1 cellular context compared by ENCODE assay signal in the genomic region with DNA sequence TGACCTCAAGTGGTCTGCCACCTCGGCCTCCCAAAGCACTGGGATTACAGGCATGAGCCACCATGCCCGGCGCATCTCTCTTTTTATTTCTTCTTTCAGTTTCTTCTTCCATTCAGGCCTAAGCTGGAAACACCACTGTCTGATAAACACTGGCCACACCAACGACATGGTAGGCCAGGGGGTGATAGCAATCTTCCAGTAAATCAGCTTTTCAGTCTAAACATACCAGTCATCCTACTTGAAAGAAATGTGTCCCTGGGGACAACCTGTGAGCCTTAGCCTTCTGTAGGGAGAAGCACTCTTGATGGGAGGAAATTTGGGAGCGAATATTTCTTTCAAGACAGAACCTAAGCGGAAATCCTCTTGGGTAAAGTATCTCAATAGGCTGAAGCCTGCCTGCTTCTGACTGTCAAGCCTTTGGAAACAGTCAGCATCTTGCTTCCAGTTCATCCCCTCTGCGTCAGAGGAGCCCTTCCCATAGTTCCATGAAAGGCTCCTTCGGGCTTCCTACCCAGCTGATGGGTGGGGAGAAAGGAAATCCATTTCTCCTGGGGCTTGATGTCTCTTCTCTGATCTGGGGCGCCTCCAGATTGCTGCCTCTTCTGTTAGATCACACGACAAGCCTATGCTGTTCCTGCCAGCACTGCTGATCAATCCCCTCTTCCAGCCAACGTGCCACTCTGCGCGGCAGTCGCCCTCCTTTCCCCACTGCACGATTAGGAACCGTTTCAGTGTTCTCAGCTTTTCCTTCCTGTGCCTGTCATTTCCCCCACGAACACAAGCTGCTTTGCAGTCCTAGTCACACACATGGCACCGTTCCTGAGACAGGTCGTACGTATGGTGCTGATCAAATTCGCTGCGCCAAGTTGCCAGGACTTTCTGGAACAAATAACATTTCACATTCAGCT.
TF ChIP-seq lines count a peak whose summit lies in the region.

No MANE protein-coding gene starts in this region.

TF ChIP-seq in GM23338, 12 proteins besides CTCF, POLR2A, EP300 and RAD21 (continued from another document):
- TF ChIP-seq, protein P1, sequence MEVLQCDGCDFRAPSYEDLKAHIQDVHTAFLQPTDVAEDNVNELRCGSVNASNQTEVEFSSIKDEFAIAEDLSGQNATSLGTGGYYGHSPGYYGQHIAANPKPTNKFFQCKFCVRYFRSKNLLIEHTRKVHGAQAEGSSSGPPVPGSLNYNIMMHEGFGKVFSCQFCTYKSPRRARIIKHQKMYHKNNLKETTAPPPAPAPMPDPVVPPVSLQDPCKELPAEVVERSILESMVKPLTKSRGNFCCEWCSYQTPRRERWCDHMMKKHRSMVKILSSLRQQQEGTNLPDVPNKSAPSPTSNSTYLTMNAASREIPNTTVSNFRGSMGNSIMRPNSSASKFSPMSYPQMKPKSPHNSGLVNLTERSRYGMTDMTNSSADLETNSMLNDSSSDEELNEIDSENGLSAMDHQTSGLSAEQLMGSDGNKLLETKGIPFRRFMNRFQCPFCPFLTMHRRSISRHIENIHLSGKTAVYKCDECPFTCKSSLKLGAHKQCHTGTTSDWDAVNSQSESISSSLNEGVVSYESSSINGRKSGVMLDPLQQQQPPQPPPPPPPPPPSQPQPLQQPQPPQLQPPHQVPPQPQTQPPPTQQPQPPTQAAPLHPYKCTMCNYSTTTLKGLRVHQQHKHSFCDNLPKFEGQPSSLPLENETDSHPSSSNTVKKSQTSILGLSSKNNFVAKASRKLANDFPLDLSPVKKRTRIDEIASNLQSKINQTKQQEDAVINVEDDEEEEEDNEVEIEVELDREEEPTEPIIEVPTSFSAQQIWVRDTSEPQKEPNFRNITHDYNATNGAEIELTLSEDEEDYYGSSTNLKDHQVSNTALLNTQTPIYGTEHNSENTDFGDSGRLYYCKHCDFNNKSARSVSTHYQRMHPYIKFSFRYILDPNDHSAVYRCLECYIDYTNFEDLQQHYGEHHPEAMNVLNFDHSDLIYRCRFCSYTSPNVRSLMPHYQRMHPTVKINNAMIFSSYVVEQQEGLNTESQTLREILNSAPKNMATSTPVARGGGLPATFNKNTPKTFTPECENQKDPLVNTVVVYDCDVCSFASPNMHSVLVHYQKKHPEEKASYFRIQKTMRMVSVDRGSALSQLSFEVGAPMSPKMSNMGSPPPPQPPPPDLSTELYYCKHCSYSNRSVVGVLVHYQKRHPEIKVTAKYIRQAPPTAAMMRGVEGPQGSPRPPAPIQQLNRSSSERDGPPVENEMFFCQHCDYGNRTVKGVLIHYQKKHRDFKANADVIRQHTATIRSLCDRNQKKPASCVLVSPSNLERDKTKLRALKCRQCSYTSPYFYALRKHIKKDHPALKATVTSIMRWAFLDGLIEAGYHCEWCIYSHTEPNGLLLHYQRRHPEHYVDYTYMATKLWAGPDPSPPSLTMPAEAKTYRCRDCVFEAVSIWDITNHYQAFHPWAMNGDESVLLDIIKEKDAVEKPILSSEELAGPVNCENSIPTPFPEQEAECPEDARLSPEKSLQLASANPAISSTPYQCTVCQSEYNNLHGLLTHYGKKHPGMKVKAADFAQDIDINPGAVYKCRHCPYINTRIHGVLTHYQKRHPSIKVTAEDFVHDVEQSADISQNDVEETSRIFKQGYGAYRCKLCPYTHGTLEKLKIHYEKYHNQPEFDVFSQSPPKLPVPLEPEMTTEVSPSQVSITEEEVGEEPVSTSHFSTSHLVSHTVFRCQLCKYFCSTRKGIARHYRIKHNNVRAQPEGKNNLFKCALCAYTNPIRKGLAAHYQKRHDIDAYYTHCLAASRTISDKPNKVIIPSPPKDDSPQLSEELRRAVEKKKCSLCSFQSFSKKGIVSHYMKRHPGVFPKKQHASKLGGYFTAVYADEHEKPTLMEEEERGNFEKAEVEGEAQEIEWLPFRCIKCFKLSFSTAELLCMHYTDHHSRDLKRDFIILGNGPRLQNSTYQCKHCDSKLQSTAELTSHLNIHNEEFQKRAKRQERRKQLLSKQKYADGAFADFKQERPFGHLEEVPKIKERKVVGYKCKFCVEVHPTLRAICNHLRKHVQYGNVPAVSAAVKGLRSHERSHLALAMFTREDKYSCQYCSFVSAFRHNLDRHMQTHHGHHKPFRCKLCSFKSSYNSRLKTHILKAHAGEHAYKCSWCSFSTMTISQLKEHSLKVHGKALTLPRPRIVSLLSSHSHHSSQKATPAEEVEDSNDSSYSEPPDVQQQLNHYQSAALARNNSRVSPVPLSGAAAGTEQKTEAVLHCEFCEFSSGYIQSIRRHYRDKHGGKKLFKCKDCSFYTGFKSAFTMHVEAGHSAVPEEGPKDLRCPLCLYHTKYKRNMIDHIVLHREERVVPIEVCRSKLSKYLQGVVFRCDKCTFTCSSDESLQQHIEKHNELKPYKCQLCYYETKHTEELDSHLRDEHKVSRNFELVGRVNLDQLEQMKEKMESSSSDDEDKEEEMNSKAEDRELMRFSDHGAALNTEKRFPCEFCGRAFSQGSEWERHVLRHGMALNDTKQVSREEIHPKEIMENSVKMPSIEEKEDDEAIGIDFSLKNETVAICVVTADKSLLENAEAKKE (CRISPR knock-in tag; IDR thresholded peaks at IDR 0.05): no peak
- TF ChIP-seq ZNF331 (CRISPR knock-in tag; IDR thresholded peaks at IDR 0.05; ENCODE audit: low read depth): no peak
- no peak for TF ChIP-seq JUNB (IDR thresholded peaks at IDR 0.05; ENCODE audit: unreplicated experiment)
